10 cellular contexts compared by ENCODE assay signal in the genomic region with DNA sequence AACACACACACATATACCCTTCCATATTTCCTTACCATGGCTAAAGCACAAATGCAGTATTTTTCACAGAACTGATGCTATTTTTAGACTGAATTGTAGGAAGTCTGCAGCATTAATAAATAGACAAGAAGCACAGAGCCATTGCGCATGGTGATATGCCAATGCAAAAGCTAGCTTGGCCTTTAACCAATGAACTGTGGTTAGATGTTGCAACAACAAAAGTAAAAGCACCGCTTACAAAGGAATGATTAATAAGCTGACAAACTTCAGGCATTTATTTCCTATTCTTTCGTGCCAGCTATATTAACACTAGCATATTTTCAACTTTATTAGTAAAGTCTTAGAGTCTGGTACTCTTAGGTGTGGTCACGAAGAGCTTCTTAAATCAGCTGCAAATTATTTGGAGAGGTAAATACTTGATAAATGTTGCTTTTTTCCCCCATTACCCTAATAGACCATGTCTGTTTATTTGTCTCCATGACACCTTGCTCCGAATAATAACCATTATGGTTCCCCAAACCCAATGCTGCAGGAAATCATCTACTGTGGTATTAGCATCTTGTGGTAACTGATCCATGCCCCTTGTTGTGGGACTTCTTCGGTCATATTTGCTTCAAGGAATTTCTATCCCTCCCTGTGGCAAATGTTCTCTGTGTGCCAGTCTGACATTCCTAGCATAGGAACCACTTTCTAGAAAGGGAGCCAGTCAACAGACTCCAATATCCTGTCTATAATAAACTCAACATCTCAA.
DNase-seq lines count a peak whose midpoint lies in the region; TF ChIP-seq lines count a peak whose summit lies in the region.
"Had no signal": no experiment of that assay in that cellular context is flagged by ENCODE, and none has a peak within 500 bp of the region (broad histone marks: within the 10 kb centered on the region; RNA-seq: fewer than 3 reads in every experiment).

No MANE protein-coding gene starts in this region.

- no peak overlapping the region for H3K9ac ChIP-seq in SK-N-MC (ENCODE audit: insufficient read length)
- H3K9ac ChIP-seq: BLaER1 treated with 17β-estradiol and CSF1 and Interleukin-3, amounts not matched to agents 10 nM and 100 nM had no signal

- H3K9me3 Mint-ChIP-seq in T-helper 2 cell treated with Interferon-gamma antibody and Interleukin-4, amounts not matched to agents 5 μg/mL and 100 μg/mL, for 36 hours: no peaks in the 10 kb centered on the region

- H3K9me3 ChIP-seq in SK-N-MC (ENCODE audit: low read depth, low read length): no peaks in the 10 kb centered on the region
- H3K9me3 ChIP-seq in spleen: no peaks in the 10 kb centered on the region
- H3K9me3 ChIP-seq: BLaER1 treated with 17β-estradiol and CSF1 and Interleukin-3, amounts not matched to agents 10 nM and 100 nM had no signal

- no peak overlapping the region for H3K27ac Mint-ChIP-seq in T-helper 2 cell treated with Interferon-gamma antibody and Interleukin-4, amounts not matched to agents 5 μg/mL and 100 μg/mL, for 36 hours
- H3K27ac Mint-ChIP-seq: stimulated activated naive CD8-positive, alpha-beta T cell treated with anti-CD3 and anti-CD28 coated beads, Interleukin-15, Interleukin-2, amounts not matched to agents 100 ng/mL and 50 ng/mL, for 24 hours had no signal

- no peaks in the 10 kb centered on the region for H3K4me1 Mint-ChIP-seq in T-helper 2 cell treated with Interferon-gamma antibody and Interleukin-4, amounts not matched to agents 5 μg/mL and 100 μg/mL, for 36 hours (ENCODE audit: low read depth)

- TF ChIP-seq CTCF in AG10803 (conservative IDR thresholded peaks at IDR 0.05; ENCODE audit: low read length) (no peak), fibroblast of mammary gland (conservative IDR thresholded peaks at IDR 0.05; ENCODE audit: control insufficient read depth, insufficient read depth, low read depth, low read length) (no peak), spleen (IDR thresholded peaks at IDR 0.05 in 8 of 11, conservative IDR thresholded peaks at IDR 0.05 in 3 of 11) (no peak)

- no peak overlapping the region for H3K4me3 Mint-ChIP-seq in T-helper 2 cell treated with Interferon-gamma antibody and Interleukin-4, amounts not matched to agents 5 μg/mL and 100 μg/mL, for 36 hours
- H3K4me3 Mint-ChIP-seq: stimulated activated naive CD8-positive, alpha-beta T cell treated with anti-CD3 and anti-CD28 coated beads, Interleukin-15, Interleukin-2, amounts not matched to agents 100 ng/mL and 50 ng/mL, for 24 hours had no signal

- no peak overlapping the region for H3K4me3 ChIP-seq in AG10803 (ENCODE audit: low read length)
- peak overlapping the region; percentile 55 for H3K4me3 ChIP-seq in SK-N-MC
- no peak overlapping the region for H3K4me3 ChIP-seq in fibroblast of mammary gland (ENCODE audit: control insufficient read depth, low read depth, low read length)
- no peak overlapping the region for H3K4me3 ChIP-seq in spleen
- H3K4me3 ChIP-seq: BLaER1 treated with 17β-estradiol and CSF1 and Interleukin-3, amounts not matched to agents 10 nM and 100 nM had no signal

- TF ChIP-seq POLR2A in spleen (IDR thresholded peaks at IDR 0.05): no peak

- H3K4me1 ChIP-seq in spleen: peaks cover 5 to 22% (median 17%) of the 10 kb centered on the region in 6 donors

- H3K27me3 Mint-ChIP-seq in T-helper 2 cell treated with Interferon-gamma antibody and Interleukin-4, amounts not matched to agents 5 μg/mL and 100 μg/mL, for 36 hours (ENCODE audit: low read depth): no peaks in the 10 kb centered on the region

- WGBS in spleen, 5 donors: 12 to 22% (median 15%) methylated on average over 6 of the region's 6 CpGs

- peak; percentile 96 for DNase-seq in AG10803 (ENCODE audit: low read depth)
- no peak for DNase-seq in SK-N-MC (ENCODE audit: low read depth, low spot score)
- peak; percentile 90 for DNase-seq in fibroblast of mammary gland (ENCODE audit: low read depth)
- DNase-seq in lung microvascular endothelial cell (ENCODE audit: low read depth in 2 of 2): peak; percentile 91 to 95
- DNase-seq in HUDEP-2 (lab: John Stamatoyannopoulos, UW; ENCODE audit: unreplicated experiment in 76 of 76): no peak
- no peak for DNase-seq in COLO829 (ENCODE audit: low spot score)
- no peak for DNase-seq in spleen
- no peak for DNase-seq in T-helper 2 cell treated with Interferon-gamma antibody and Interleukin-4, amounts not matched to agents 5 μg/mL and 100 μg/mL, for 36 hours (ENCODE audit: low spot score)

- H3K36me3 ChIP-seq in SK-N-MC (ENCODE audit: insufficient read depth, low read length) (no peaks in the 10 kb centered on the region), spleen (no peaks in the 10 kb centered on the region)
- H3K36me3 ChIP-seq: BLaER1 treated with 17β-estradiol and CSF1 and Interleukin-3, amounts not matched to agents 10 nM and 100 nM had no signal

- intact Hi-C loops in spleen (cut with DNase I; ENCODE audit: low total_unique reads): no loop called here

- H3K36me3 Mint-ChIP-seq in T-helper 2 cell treated with Interferon-gamma antibody and Interleukin-4, amounts not matched to agents 5 μg/mL and 100 μg/mL, for 36 hours (ENCODE audit: low read depth): no peaks in the 10 kb centered on the region

- H3K27ac ChIP-seq in SK-N-MC (no peak overlapping the region), spleen (peak overlapping the region in 2 of 8 donors; percentile 3 to 25)
- H3K27ac ChIP-seq: BLaER1 treated with 17β-estradiol and CSF1 and Interleukin-3, amounts not matched to agents 10 nM and 100 nM had no signal

- H3K27me3 ChIP-seq in spleen (replicated peaks in 1 of 7): no peaks in the 10 kb centered on the region
- H3K27me3 ChIP-seq: BLaER1 treated with 17β-estradiol and CSF1 and Interleukin-3, amounts not matched to agents 10 nM and 100 nM had no signal

Comparison
In these comparisons a context has a peak if more than half of its experiments do, and no peak if none do; other contexts are left out.
1. DNase-seq: peak in AG10803 (single experiment), fibroblast of mammary gland (single experiment) and lung microvascular endothelial cell (2 of 2); none in SK-N-MC (single experiment), HUDEP-2 (0 of 76), COLO829 (single experiment), spleen (single experiment) and T-helper 2 cell treated with Interferon-gamma antibody and Interleukin-4, amounts not matched to agents 5 μg/mL and 100 μg/mL, for 36 hours (single experiment).